Comparison of ENCODE assay signal across 10 cellular contexts in the genomic region with DNA sequence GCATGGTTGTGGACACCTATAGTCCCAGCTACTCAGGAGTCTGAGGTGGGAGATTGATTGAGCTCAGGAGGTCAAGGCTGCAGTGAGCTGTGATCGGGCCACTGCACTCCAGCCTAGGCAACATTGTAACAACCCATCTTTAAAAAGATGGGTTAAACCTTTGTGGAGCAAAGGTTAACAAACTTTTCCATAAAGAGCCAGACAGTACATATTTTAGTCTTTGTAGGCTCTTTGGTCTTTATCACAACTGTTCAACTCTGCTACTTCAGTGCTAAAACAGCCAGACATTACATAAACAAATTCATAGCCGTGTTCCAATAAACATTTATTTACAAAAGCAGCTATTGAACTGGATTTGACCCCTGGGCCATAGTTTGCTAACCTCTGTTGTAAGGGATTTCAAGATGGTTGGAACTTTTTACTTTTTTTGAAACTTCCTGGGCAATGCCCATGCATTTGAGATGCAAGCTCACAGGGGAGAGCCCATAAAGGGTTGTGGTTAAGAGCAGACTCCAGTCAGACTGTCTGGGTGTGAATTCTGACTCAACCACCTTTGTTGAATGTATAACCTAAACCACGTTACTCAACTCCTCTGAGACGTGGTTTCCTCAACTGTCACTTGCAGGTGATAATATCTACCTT. TPM values are rescaled to one million over a fixed set of nuclear protein-coding genes. Genes with fewer than 3 reads are reported as not detected.
DNase-seq lines count a peak whose midpoint lies in the region; ATAC-seq, FAIRE-seq and TF ChIP-seq lines count a peak whose summit lies in the region.
"Had no signal": no experiment of that assay in that cellular context is flagged by ENCODE, and none has a peak within 500 bp of the region (broad histone marks: within the 10 kb centered on the region; RNA-seq: fewer than 3 reads in every experiment).

No MANE protein-coding gene starts in this region.

- CTCF ChIA-PET in K562 (lab: Yijun Ruan, JAX; ENCODE audit: low intra/inter-chr PET ratio) = no interaction called here

- BruUV-seq in K562 (replicated peaks; lab: Mats Ljungman, UMichigan) = no TSS peak

- H3K9me3 ChIP-seq in K562 (replicated peaks; ENCODE audit: control insufficient read depth, insufficient read depth, low read depth, low read length) = no peaks in the 10 kb centered on the region

- H3K4me3 ChIP-seq in HL-60 (replicated peaks; ENCODE audit: insufficient read depth, low read length) (no peak overlapping the region), K562 (no peak overlapping the region)

- no peaks in the 10 kb centered on the region for H3K36me3 ChIP-seq in K562 (ENCODE audit: control insufficient read depth, insufficient read depth, low read length)

- no peaks in the 10 kb centered on the region for H3K27me3 ChIP-seq in HL-60 (ENCODE audit: insufficient read depth, poor library complexity, severe bottlenecking)
- H3K27me3 ChIP-seq in K562 (ENCODE audit: control insufficient read depth in 2 of 2, insufficient read depth in 2 of 2, low read length in 2 of 2) = peaks cover 48 to 70% of the 10 kb centered on the region in 2 experiments

- H3K27ac Mint-ChIP-seq in stimulated activated memory B cell treated with anti-CD40 and anti-IgM and Interleukin-4, amounts not matched to agents 10 μg/mL and 1 μg/mL and 100 μg/mL, for 72 hours = no peak overlapping the region
- H3K27ac Mint-ChIP-seq: IgD-negative memory B cell had no signal

- peaks cover 0 to 8% of the 10 kb centered on the region in 2 experiments; a peak in 1 of 5 replicates for H3K4me1 ChIP-seq in K562 (replicated peaks in 1 of 2; ENCODE audit: control insufficient read depth in 2 of 2, insufficient read depth in 2 of 2, low read length in 2 of 2)

- intact Hi-C loops in K562 (cut with micrococcal nuclease) = no loop called here

- no peak for TF ChIP-seq POLR2A in K562 (conservative IDR thresholded peaks at IDR 0.05)

- no peak overlapping the region for H3K9ac ChIP-seq in K562 (ENCODE audit: insufficient read depth in 1 of 2, low read depth in 2 of 2, low read length in 2 of 2)

- H3K79me2 ChIP-seq in K562 (ENCODE audit: control insufficient read depth, insufficient read depth, low read length) = no peaks in the 10 kb centered on the region

- WGBS in K562 (ENCODE audit: insufficient coverage, low coverage, missing lambda C conversion rate) = 4% methylated on average over 4 of the region's 4 CpGs

- H4K20me1 ChIP-seq in K562 (replicated peaks; ENCODE audit: control insufficient read depth, insufficient read depth, low read length) = peaks cover 7% of the 10 kb centered on the region

- no peak overlapping the region for H3K4me2 ChIP-seq in K562 (ENCODE audit: insufficient read depth, low read length)

- peak; percentile 16 for DNase-seq in activated effector memory CD4-positive, alpha-beta T cell treated with Interleukin-2 at 50 U/mL for 16 hours
- no peak for DNase-seq in activated effector memory CD4-positive, alpha-beta T cell treated with anti-CD3 and anti-CD28 coated beads, Interleukin-2, amount 50 U/mL, for 16 hours
- DNase-seq in HL-60 (ENCODE audit: low read depth in 1 of 2, low spot score in 1 of 2) (peak in 1 of 2 experiments; percentile 85), K562 (ENCODE audit: extremely low read depth in 1 of 4, low spot score in 3 of 4) (no peak), NCI-H2196 (lab: John Stamatoyannopoulos, UW; ENCODE audit: unreplicated experiment) (no peak), SW480 (ENCODE audit: low spot score) (no peak), hippocampal formation (lab: John Stamatoyannopoulos, UW) (no peak)

- H3K4me3 Mint-ChIP-seq in stimulated activated memory B cell treated with anti-CD40 and anti-IgM and Interleukin-4, amounts not matched to agents 10 μg/mL and 1 μg/mL and 100 μg/mL, for 72 hours = no peak overlapping the region
- H3K4me3 Mint-ChIP-seq: IgD-negative memory B cell had no signal

- peaks cover 24% of the 10 kb centered on the region for H3K4me1 Mint-ChIP-seq in stimulated activated memory B cell treated with anti-CD40 and anti-IgM and Interleukin-4, amounts not matched to agents 10 μg/mL and 1 μg/mL and 100 μg/mL, for 72 hours

- TF ChIP-seq CTCF in HL-60 (IDR thresholded peaks at IDR 0.05; ENCODE audit: insufficient read depth, low read length) (no peak), K562 (IDR thresholded peaks at IDR 0.05 in 2 of 3, conservative IDR thresholded peaks at IDR 0.05 in 1 of 3; ENCODE audit: insufficient read depth in 2 of 3, low read depth in 1 of 3, low read length in 3 of 3) (no peak)

- POLR2A ChIA-PET in K562 (lab: Yijun Ruan, JAX) = no interaction called here

- H3K27me3 Mint-ChIP-seq in stimulated activated memory B cell treated with anti-CD40 and anti-IgM and Interleukin-4, amounts not matched to agents 10 μg/mL and 1 μg/mL and 100 μg/mL, for 72 hours = no peaks in the 10 kb centered on the region
- H3K27me3 Mint-ChIP-seq: IgD-negative memory B cell had no signal

- peak; percentile 46 for FAIRE-seq in K562 (lab: Jason Lieb, UNC)

- H3K36me3 Mint-ChIP-seq in stimulated activated memory B cell treated with anti-CD40 and anti-IgM and Interleukin-4, amounts not matched to agents 10 μg/mL and 1 μg/mL and 100 μg/mL, for 72 hours = peaks cover 7% of the 10 kb centered on the region
- H3K36me3 Mint-ChIP-seq: IgD-negative memory B cell had no signal

- in situ Hi-C loops in K562 (cut with MboI) = no loop called here

- no peaks in the 10 kb centered on the region for H3K9me1 ChIP-seq in K562 (ENCODE audit: control insufficient read depth, insufficient read depth, low read length)

- TF ChIP-seq EP300 in K562 (IDR thresholded peaks at IDR 0.05; ENCODE audit: low read length) = no peak

- no peak for ATAC-seq in K562
- ATAC-seq in stimulated activated memory B cell treated with anti-CD40 and anti-IgM and Interleukin-4, amounts not matched to agents 10 μg/mL and 1 μg/mL and 100 μg/mL, for 72 hours = peak; percentile 72

- no peak overlapping the region for H2AFZ ChIP-seq in K562 (ENCODE audit: low read depth, low read length)

- no peak for TF ChIP-seq RAD21 in K562 (CRISPR knock-in tag; conservative IDR thresholded peaks at IDR 0.05 in 1 of 2, IDR thresholded peaks at IDR 0.05 in 1 of 2)

- H3K9me3 Mint-ChIP-seq in stimulated activated memory B cell treated with anti-CD40 and anti-IgM and Interleukin-4, amounts not matched to agents 10 μg/mL and 1 μg/mL and 100 μg/mL, for 72 hours = peaks cover 4% of the 10 kb centered on the region

- H3K27ac ChIP-seq in HL-60 (replicated peaks) (peak overlapping the region; percentile 55), K562 (ENCODE audit: extremely low read depth, low read depth, low read length) (no peak overlapping the region)

TF ChIP-seq in K562, 482 proteins besides CTCF, POLR2A, EP300 and RAD21 (continues in another document):
- no peak for TF ChIP-seq SLC30A9 (CRISPR knock-in tag; IDR thresholded peaks at IDR 0.05)
- no peak for TF ChIP-seq TAF1 (IDR thresholded peaks at IDR 0.05; ENCODE audit: control insufficient read depth, extremely low read depth, insufficient read depth, low read length, severe bottlenecking)
- TF ChIP-seq ZNF384 (IDR thresholded peaks at IDR 0.05; ENCODE audit: low read depth, low read length) = no peak
- no peak for TF ChIP-seq PHTF2 (CRISPR knock-in tag; IDR thresholded peaks at IDR 0.05)
- TF ChIP-seq, protein P1, sequence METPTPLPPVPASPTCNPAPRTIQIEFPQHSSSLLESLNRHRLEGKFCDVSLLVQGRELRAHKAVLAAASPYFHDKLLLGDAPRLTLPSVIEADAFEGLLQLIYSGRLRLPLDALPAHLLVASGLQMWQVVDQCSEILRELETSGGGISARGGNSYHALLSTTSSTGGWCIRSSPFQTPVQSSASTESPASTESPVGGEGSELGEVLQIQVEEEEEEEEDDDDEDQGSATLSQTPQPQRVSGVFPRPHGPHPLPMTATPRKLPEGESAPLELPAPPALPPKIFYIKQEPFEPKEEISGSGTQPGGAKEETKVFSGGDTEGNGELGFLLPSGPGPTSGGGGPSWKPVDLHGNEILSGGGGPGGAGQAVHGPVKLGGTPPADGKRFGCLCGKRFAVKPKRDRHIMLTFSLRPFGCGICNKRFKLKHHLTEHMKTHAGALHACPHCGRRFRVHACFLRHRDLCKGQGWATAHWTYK (CRISPR knock-in tag; IDR thresholded peaks at IDR 0.05) = no peak

RNA-seq across cellular contexts. Expression of a gene that starts 10.8 kb away (rescaled TPM):
- not detected in 2 replicates for total RNA-seq in K562 (2011; cell fraction: chromatin; rRNA removed; ENCODE audit: low replicate concordance)
- not detected in 2 replicates for total RNA-seq in K562 (2011; cell fraction: nucleolus; rRNA removed)
- not detected in 2 replicates for total RNA-seq in K562 (2011; cell fraction: nucleoplasm; rRNA removed)
- not detected in 2 replicates for total RNA-seq in K562 (2014; rRNA removed)
- not detected in 2 replicates for total RNA-seq in K562 (2014; rRNA removed; fragmentation: Illumina TruSeq; extraction: Trizol)
- total RNA-seq in K562 (2015; rRNA removed; fragmentation: Illumina TruSeq; extraction: Trizol) = not detected in 2 replicates
- total RNA-seq in K562 (2021) = 0.09 TPM in 1 of 2 replicates, not detected in the other
- not detected in 2 replicates for polyA plus RNA-seq in K562 (2011; rRNA removed)
- polyA plus RNA-seq in K562 (2011; cell fraction: cytosol; rRNA removed) = not detected in 2 replicates
- polyA plus RNA-seq in K562 (2011; cell fraction: nucleus; rRNA removed) = not detected in 2 replicates
- not detected in 2 replicates for polyA plus RNA-seq in K562 (2012)
- not detected in 2 replicates for polyA plus RNA-seq in K562 (2014; fragmentation: Illumina TruSeq; extraction: Trizol)
- not detected for polyA plus RNA-seq in K562 (2014; fragmentation: Nextera tagmentation; extraction: Ambion mirVana)
- not detected in 2 replicates for polyA plus RNA-seq in K562 (2014; rRNA removed)
- not detected in 2 replicates for polyA minus RNA-seq in K562 (2011; rRNA and poly(A)+ RNA removed)
- polyA minus RNA-seq in K562 (2011; cell fraction: cytosol; rRNA and poly(A)+ RNA removed) = not detected in 2 replicates
- not detected in 2 replicates for polyA minus RNA-seq in K562 (2011; cell fraction: nucleus; rRNA and poly(A)+ RNA removed)
- polyA plus RNA-seq: IgD-negative memory B cell had no signal

RNA-seq across cellular contexts. Expression of a gene that starts 32.8 kb away (rescaled TPM):
- not detected in 2 replicates for total RNA-seq in K562 (2011; cell fraction: chromatin; rRNA removed; ENCODE audit: low replicate concordance)
- total RNA-seq in K562 (2011; cell fraction: nucleolus; rRNA removed) = not detected in 2 replicates
- total RNA-seq in K562 (2011; cell fraction: nucleoplasm; rRNA removed) = not detected in 2 replicates
- total RNA-seq in K562 (2014; rRNA removed) (not detected in 2 replicates), K562 (2014; rRNA removed; fragmentation: Illumina TruSeq; extraction: Trizol) (not detected in 2 replicates), K562 (2015; rRNA removed; fragmentation: Illumina TruSeq; extraction: Trizol) (not detected in 2 replicates), K562 (2021) (not detected in 2 replicates)
- polyA plus RNA-seq in K562 (2011; rRNA removed) (not detected in 2 replicates), K562 (2014; fragmentation: Illumina TruSeq; extraction: Trizol) (not detected in 2 replicates), K562 (2014; fragmentation: Nextera tagmentation; extraction: Ambion mirVana) (not detected), K562 (2014; rRNA removed) (not detected in 2 replicates)
- not detected in 2 replicates for polyA plus RNA-seq in K562 (2011; cell fraction: cytosol; rRNA removed)
- not detected in 2 replicates for polyA plus RNA-seq in K562 (2011; cell fraction: nucleus; rRNA removed)
- polyA plus RNA-seq in K562 (2012) = not detected in 2 replicates
- polyA minus RNA-seq in K562 (2011; rRNA and poly(A)+ RNA removed) = not detected in 2 replicates
- not detected in 2 replicates for polyA minus RNA-seq in K562 (2011; cell fraction: cytosol; rRNA and poly(A)+ RNA removed)
- polyA minus RNA-seq in K562 (2011; cell fraction: nucleus; rRNA and poly(A)+ RNA removed) = not detected in 2 replicates
- polyA plus RNA-seq: BJ had no signal
